9 cellular contexts compared by ENCODE assay signal in the genomic region with DNA sequence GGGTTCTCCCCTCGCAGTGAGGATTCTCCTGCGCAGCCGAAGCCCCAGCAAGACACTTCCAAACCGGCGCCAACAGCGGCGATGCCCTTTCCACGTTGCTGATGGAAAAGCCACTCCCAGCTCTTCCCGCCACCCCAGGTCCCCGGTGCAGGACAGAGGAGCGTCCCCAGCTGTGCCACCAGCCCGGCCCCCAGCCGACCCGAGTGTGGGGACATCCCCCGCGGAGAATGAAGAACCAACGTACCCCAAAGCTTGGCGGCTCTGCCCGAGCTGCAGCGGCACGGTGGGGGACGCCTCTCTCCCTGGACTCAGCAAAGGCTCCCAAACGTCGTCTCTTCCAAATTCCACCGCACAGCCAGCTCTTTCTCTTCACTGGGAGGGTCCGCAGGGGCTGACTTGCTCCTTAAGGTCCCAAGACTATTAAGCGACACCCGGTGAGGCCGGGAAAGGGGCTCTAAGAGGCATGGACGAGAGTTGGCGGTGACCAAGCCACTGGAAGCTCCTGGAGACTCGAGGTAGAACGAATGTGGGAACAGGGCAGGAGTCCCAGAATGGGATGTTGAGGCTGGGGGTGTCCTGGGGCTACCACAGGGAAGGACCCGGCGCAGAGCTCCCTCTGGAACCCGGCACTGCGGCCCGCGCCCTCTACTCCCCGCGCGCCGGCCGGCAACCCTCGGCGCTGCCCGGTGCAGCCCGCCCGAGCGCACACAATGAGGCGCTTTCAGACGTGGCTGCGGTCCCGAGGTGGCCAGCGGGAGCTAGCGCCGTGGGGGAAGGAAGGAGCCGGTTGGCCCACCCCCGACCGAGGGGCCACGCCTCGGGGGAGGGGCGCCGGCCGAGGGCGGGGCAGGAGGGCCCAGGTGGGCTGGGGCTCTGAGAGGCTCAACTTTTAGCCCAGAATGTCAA. TPM values are rescaled to one million over a fixed set of nuclear protein-coding genes. Genes with fewer than 3 reads are reported as not detected.
DNase-seq lines count a peak whose midpoint lies in the region; ATAC-seq and TF ChIP-seq lines count a peak whose summit lies in the region.
"Had no signal": no experiment of that assay in that cellular context is flagged by ENCODE, and none has a peak within 500 bp of the region (broad histone marks: within the 10 kb centered on the region; RNA-seq: fewer than 3 reads in every experiment).

A gene (minus strand): TSS at position 746 of the 906 bp plus-strand sequence. CDS start 15,613 bp downstream, outside the sequence.

- H3K4me1 ChIP-seq in mucosa of descending colon (ENCODE audit: low read depth) (peaks cover 11% of the 10 kb centered on the region), upper lobe of right lung (peaks cover 11% of the 10 kb centered on the region)

- TF ChIP-seq CTCF in HFFc6 (IDR thresholded peaks at IDR 0.05) (no peak), endothelial cell (IDR thresholded peaks at IDR 0.05; ENCODE audit: unreplicated experiment) (no peak), mucosa of descending colon (IDR thresholded peaks at IDR 0.05) (no peak), upper lobe of right lung (IDR thresholded peaks at IDR 0.05) (no peak)

- peaks cover 14% of the 10 kb centered on the region for H3K27me3 ChIP-seq in upper lobe of right lung

- no peaks in the 10 kb centered on the region for H3K9me3 Mint-ChIP-seq in HFFc6
- H3K9me3 Mint-ChIP-seq in T-cell = no peaks in the 10 kb centered on the region
- no peaks in the 10 kb centered on the region for H3K9me3 Mint-ChIP-seq in endothelial cell (ENCODE audit: unreplicated experiment)
- H3K9me3 Mint-ChIP-seq: CD4-positive, CD25-positive, alpha-beta regulatory T cell had no signal

- no peaks in the 10 kb centered on the region for H3K36me3 ChIP-seq in mucosa of descending colon (ENCODE audit: low read depth)
- H3K36me3 ChIP-seq in upper lobe of right lung = no peaks in the 10 kb centered on the region

- H3K27me3 Mint-ChIP-seq in HFFc6 (ENCODE audit: insufficient read depth) = peaks cover 9% of the 10 kb centered on the region
- peaks cover 22 to 37% of the 10 kb centered on the region in 2 donors for H3K27me3 Mint-ChIP-seq in T-cell
- peaks cover 3% of the 10 kb centered on the region for H3K27me3 Mint-ChIP-seq in endothelial cell (ENCODE audit: unreplicated experiment)

- H3K4me1 Mint-ChIP-seq in HFFc6 (ENCODE audit: low read depth) = peaks cover 6% of the 10 kb centered on the region; the same call in 1 of the 2 replicates
- H3K4me1 Mint-ChIP-seq in T-cell = peaks cover 6 to 10% (median 7%) of the 10 kb centered on the region in 3 donors
- no peaks in the 10 kb centered on the region for H3K4me1 Mint-ChIP-seq in endothelial cell (ENCODE audit: unreplicated experiment)

- H3K4me3 Mint-ChIP-seq in HFFc6 (peak within 1 kb of the TSS; percentile 71), T-cell (peak within 1 kb of the TSS; percentile 55 to 77 (median 57)), endothelial cell (ENCODE audit: unreplicated experiment) (peak within 1 kb of the TSS; percentile 88)

- DNase-seq in NCI-H146 (lab: John Stamatoyannopoulos, UW) (peak; percentile 33), NCI-H146 treated with DMSO at 0.1 percent for 48 hours (lab: John Stamatoyannopoulos, UW; ENCODE audit: unreplicated experiment) (no peak), HFFc6 (no peak), T-cell (peak in 3 of 34 experiments; percentile 7 to 12 (median 8)), endothelial cell (ENCODE audit: low spot score) (peak; percentile 59), mucosa of descending colon (peak in 2 of 3 donors; percentile 30 to 56), upper lobe of right lung (no peak)

- CTCF ChIA-PET in T-cell (lab: Charles Lee) = interaction anchor here in 1 of 2 donors (0.6 to 1.0 kb wide), 2 partner anchors 22 to 151 kb away, joined by 3 read pairs; no protein-coding TSS in a partner anchor

- no peaks in the 10 kb centered on the region for H3K36me3 Mint-ChIP-seq in HFFc6 (ENCODE audit: low read depth)
- H3K36me3 Mint-ChIP-seq in T-cell = no peaks in the 10 kb centered on the region
- no peaks in the 10 kb centered on the region for H3K36me3 Mint-ChIP-seq in endothelial cell (ENCODE audit: low read depth, unreplicated experiment)
- H3K36me3 Mint-ChIP-seq: CD4-positive, CD25-positive, alpha-beta regulatory T cell had no signal

- H3K4me3 ChIP-seq in mucosa of descending colon (no peak within 1 kb of the TSS), upper lobe of right lung (peak within 1 kb of the TSS; percentile 34)

- no peak within 1 kb of the TSS for H3K27ac ChIP-seq in upper lobe of right lung

- H3K27ac Mint-ChIP-seq in HFFc6 (no peak within 1 kb of the TSS), T-cell (no peak within 1 kb of the TSS), endothelial cell (ENCODE audit: unreplicated experiment) (no peak within 1 kb of the TSS)
- H3K27ac Mint-ChIP-seq: CD4-positive, CD25-positive, alpha-beta regulatory T cell had no signal

- peak; percentile 43 to 67 (median 62) for ATAC-seq in T-cell (replicated peaks in 1 of 4)
- peak; percentile 82 for ATAC-seq in mucosa of descending colon
- ATAC-seq in upper lobe of right lung = peak; percentile 77
- ATAC-seq in GM19324 (IDR thresholded peaks at IDR 0.05; ENCODE audit: low FRiP score, unreplicated experiment) = no peak

- POLR2A ChIA-PET in T-cell (lab: Charles Lee) = no interaction called here

- intact Hi-C loops in mucosa of descending colon (cut with DNase I, micrococcal nuclease) (no loop called here), upper lobe of right lung (cut with DNase I) (no loop called here)

- H3K9me3 ChIP-seq in mucosa of descending colon = no peaks in the 10 kb centered on the region
- H3K9me3 ChIP-seq in upper lobe of right lung = no peaks in the 10 kb centered on the region

RNA-seq across cellular contexts. Expression of the gene that starts here (rescaled TPM):
- total RNA-seq in HFFc6 (2021; fragmentation: NEBNext Ultra II Directional; extraction: Animal tissue kit (Norgen Biotek cat#: 25700)) = under 1 TPM in 2 of 6 experiments, not detected in 4; 0.05 TPM
- total RNA-seq in T-cell = under 1 TPM in 2 of 5 donors, not detected in 3; 0.15 to 0.16 TPM
- total RNA-seq in endothelial cell (ENCODE audit: unreplicated experiment) = 5.3 TPM
- 1 to 10 TPM; 1.8 to 2.9 (median 2.9) TPM for total RNA-seq in mucosa of descending colon
- 0.09 TPM for total RNA-seq in upper lobe of right lung
- total RNA-seq: CD4-positive, CD25-positive, alpha-beta regulatory T cell had no signal

Comparison
In these comparisons a context has a peak if more than half of its experiments do, and no peak if none do; other contexts are left out.
1. DNase-seq: peak in NCI-H146 (single experiment), endothelial cell (single experiment) and mucosa of descending colon (2 of 3); none in NCI-H146 treated with DMSO at 0.1 percent for 48 hours (single experiment), HFFc6 (single experiment) and upper lobe of right lung (single experiment).
2. Peak in ATAC-seq in T-cell; RNA of the gene not detected or under 1 TPM.
3. Peak in ATAC-seq and H3K4me3 ChIP-seq in upper lobe of right lung; RNA of the gene not detected or under 1 TPM.
4. Peak in every context shown above with its lines, with median percentiles within 50 percentile points of each other: H3K4me3 Mint-ChIP-seq.